1 cellular context compared by ENCODE assay signal in the genomic region with DNA sequence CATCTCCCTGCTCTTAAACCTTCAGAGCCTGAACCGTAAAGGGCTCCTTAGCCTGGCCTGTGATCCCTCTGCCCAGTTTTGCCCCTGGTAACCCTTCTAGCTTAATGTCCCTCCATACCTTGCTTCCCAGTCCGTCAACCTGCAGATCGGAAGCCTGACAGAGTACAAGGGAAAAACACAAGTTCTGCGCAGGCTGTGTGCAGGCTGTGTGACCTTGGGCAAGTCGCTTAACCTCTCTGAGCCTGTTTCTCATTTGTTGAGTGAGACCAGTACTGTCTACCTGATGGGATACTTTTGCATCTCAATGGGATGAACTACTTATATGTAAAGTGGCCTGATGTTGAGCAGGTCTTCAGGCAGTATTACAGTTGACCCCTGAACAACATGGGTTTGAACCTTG.
TF ChIP-seq lines count a peak whose summit lies in the region.

No MANE protein-coding gene starts in this region.

TF ChIP-seq in H1, 55 proteins besides CTCF, POLR2A, EP300 and RAD21:
- TF ChIP-seq NRF1 (IDR thresholded peaks at IDR 0.05; ENCODE audit: low read depth, low read length), result no peak
- no peak for TF ChIP-seq TAF7 (optimal IDR thresholded peaks at IDR 0.05; ENCODE audit: borderline replicate concordance, low read depth, low read length)
- TF ChIP-seq, protein P1, sequence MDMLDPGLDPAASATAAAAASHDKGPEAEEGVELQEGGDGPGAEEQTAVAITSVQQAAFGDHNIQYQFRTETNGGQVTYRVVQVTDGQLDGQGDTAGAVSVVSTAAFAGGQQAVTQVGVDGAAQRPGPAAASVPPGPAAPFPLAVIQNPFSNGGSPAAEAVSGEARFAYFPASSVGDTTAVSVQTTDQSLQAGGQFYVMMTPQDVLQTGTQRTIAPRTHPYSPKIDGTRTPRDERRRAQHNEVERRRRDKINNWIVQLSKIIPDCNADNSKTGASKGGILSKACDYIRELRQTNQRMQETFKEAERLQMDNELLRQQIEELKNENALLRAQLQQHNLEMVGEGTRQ (IDR thresholded peaks at IDR 0.05; ENCODE audit: low read length), result no peak
- no peak for TF ChIP-seq CREB1 (IDR thresholded peaks at IDR 0.05)
- no peak for TF ChIP-seq SAP30 (IDR thresholded peaks at IDR 0.05; ENCODE audit: insufficient read depth, insufficient replicate concordance, low read length)
- no peak for TF ChIP-seq RFX5 (IDR thresholded peaks at IDR 0.05; ENCODE audit: borderline replicate concordance, low read depth, low read length)
- no peak for TF ChIP-seq NANOG (IDR thresholded peaks at IDR 0.05; ENCODE audit: insufficient read depth, low read depth, low read length, poor library complexity, severe bottlenecking)
- TF ChIP-seq, protein P2, sequence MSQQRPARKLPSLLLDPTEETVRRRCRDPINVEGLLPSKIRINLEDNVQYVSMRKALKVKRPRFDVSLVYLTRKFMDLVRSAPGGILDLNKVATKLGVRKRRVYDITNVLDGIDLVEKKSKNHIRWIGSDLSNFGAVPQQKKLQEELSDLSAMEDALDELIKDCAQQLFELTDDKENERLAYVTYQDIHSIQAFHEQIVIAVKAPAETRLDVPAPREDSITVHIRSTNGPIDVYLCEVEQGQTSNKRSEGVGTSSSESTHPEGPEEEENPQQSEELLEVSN (IDR thresholded peaks at IDR 0.05), result no peak
- no peak for TF ChIP-seq CHD1 (IDR thresholded peaks at IDR 0.05; ENCODE audit: low read depth, low read length)
- no peak for TF ChIP-seq GABPA (IDR thresholded peaks at IDR 0.05; ENCODE audit: borderline replicate concordance, insufficient read depth, low read length)
- TF ChIP-seq, protein P3, sequence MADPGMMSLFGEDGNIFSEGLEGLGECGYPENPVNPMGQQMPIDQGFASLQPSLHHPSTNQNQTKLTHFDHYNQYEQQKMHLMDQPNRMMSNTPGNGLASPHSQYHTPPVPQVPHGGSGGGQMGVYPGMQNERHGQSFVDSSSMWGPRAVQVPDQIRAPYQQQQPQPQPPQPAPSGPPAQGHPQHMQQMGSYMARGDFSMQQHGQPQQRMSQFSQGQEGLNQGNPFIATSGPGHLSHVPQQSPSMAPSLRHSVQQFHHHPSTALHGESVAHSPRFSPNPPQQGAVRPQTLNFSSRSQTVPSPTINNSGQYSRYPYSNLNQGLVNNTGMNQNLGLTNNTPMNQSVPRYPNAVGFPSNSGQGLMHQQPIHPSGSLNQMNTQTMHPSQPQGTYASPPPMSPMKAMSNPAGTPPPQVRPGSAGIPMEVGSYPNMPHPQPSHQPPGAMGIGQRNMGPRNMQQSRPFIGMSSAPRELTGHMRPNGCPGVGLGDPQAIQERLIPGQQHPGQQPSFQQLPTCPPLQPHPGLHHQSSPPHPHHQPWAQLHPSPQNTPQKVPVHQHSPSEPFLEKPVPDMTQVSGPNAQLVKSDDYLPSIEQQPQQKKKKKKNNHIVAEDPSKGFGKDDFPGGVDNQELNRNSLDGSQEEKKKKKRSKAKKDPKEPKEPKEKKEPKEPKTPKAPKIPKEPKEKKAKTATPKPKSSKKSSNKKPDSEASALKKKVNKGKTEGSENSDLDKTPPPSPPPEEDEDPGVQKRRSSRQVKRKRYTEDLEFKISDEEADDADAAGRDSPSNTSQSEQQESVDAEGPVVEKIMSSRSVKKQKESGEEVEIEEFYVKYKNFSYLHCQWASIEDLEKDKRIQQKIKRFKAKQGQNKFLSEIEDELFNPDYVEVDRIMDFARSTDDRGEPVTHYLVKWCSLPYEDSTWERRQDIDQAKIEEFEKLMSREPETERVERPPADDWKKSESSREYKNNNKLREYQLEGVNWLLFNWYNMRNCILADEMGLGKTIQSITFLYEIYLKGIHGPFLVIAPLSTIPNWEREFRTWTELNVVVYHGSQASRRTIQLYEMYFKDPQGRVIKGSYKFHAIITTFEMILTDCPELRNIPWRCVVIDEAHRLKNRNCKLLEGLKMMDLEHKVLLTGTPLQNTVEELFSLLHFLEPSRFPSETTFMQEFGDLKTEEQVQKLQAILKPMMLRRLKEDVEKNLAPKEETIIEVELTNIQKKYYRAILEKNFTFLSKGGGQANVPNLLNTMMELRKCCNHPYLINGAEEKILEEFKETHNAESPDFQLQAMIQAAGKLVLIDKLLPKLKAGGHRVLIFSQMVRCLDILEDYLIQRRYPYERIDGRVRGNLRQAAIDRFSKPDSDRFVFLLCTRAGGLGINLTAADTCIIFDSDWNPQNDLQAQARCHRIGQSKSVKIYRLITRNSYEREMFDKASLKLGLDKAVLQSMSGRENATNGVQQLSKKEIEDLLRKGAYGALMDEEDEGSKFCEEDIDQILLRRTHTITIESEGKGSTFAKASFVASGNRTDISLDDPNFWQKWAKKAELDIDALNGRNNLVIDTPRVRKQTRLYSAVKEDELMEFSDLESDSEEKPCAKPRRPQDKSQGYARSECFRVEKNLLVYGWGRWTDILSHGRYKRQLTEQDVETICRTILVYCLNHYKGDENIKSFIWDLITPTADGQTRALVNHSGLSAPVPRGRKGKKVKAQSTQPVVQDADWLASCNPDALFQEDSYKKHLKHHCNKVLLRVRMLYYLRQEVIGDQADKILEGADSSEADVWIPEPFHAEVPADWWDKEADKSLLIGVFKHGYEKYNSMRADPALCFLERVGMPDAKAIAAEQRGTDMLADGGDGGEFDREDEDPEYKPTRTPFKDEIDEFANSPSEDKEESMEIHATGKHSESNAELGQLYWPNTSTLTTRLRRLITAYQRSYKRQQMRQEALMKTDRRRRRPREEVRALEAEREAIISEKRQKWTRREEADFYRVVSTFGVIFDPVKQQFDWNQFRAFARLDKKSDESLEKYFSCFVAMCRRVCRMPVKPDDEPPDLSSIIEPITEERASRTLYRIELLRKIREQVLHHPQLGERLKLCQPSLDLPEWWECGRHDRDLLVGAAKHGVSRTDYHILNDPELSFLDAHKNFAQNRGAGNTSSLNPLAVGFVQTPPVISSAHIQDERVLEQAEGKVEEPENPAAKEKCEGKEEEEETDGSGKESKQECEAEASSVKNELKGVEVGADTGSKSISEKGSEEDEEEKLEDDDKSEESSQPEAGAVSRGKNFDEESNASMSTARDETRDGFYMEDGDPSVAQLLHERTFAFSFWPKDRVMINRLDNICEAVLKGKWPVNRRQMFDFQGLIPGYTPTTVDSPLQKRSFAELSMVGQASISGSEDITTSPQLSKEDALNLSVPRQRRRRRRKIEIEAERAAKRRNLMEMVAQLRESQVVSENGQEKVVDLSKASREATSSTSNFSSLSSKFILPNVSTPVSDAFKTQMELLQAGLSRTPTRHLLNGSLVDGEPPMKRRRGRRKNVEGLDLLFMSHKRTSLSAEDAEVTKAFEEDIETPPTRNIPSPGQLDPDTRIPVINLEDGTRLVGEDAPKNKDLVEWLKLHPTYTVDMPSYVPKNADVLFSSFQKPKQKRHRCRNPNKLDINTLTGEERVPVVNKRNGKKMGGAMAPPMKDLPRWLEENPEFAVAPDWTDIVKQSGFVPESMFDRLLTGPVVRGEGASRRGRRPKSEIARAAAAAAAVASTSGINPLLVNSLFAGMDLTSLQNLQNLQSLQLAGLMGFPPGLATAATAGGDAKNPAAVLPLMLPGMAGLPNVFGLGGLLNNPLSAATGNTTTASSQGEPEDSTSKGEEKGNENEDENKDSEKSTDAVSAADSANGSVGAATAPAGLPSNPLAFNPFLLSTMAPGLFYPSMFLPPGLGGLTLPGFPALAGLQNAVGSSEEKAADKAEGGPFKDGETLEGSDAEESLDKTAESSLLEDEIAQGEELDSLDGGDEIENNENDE (IDR thresholded peaks at IDR 0.05; ENCODE audit: insufficient replicate concordance, low read length), result no peak
- TF ChIP-seq TBP (IDR thresholded peaks at IDR 0.05; ENCODE audit: low read depth, low read length), result no peak
- TF ChIP-seq ZNF274 (IDR thresholded peaks at IDR 0.05; ENCODE audit: borderline replicate concordance, extremely low read depth, low read length), result no peak
- no peak for TF ChIP-seq HDAC6 (IDR thresholded peaks at IDR 0.05; ENCODE audit: low read depth, low read length)
- TF ChIP-seq BRCA1 (IDR thresholded peaks at IDR 0.05; ENCODE audit: low read depth, low read length), result no peak
- TF ChIP-seq JUND (IDR thresholded peaks at IDR 0.05; ENCODE audit: low read length), result no peak
- TF ChIP-seq BCL11A (IDR thresholded peaks at IDR 0.05; ENCODE audit: low read depth in 2 of 2, low read length in 2 of 2), result no peak
- TF ChIP-seq SIX5 (IDR thresholded peaks at IDR 0.05; ENCODE audit: low read depth, low read length), result no peak
- no peak for TF ChIP-seq CBX8 (IDR thresholded peaks at IDR 0.05; ENCODE audit: borderline replicate concordance, low read depth, low read length)
